27 cellular contexts compared by ENCODE assay signal in the genomic region with DNA sequence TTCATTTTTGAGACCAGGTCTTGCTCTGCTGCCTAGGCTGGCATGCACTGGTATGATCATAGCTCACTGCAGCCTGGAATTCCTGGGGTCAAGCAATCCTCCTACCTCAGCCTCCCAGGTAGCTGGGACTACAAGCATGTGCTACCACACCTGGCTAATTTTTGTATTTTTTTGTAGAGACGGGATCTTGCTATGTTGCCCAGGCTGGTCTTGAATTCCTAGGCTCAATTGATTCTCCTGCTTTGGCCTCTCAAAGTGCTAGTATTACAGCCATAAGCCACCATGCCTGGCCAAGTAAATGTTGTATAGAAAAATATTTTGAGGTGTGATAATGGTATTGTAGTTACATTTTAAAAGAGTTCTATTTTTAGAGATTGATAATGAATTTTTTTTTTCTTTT. TPM values are rescaled to one million over a fixed set of nuclear protein-coding genes. Genes with fewer than 3 reads are reported as not detected.
DNase-seq lines count a peak whose midpoint lies in the region; ATAC-seq, FAIRE-seq and TF ChIP-seq lines count a peak whose summit lies in the region.
"Had no signal": no experiment of that assay in that cellular context is flagged by ENCODE, and none has a peak within 500 bp of the region (broad histone marks: within the 10 kb centered on the region; RNA-seq: fewer than 3 reads in every experiment).

No MANE protein-coding gene starts in this region.

- CTCF ChIA-PET in CD8-positive, alpha-beta memory T cell (lab: Charles Lee), result interaction anchor here (1.7 to 2.0 kb wide), 2 partner anchors 9 to 30 kb away, joined by 7 read pairs; no protein-coding TSS in a partner anchor

- no peak for DNase-seq in CD8-positive, alpha-beta memory T cell
- DNase-seq in memory B cell (ENCODE audit: low spot score in 2 of 2) (no peak), RCC 7860 (ENCODE audit: low spot score) (no peak), COLO668 (lab: John Stamatoyannopoulos, UW; ENCODE audit: unreplicated experiment) (no peak)
- no peak for DNase-seq in activated CD4-positive, alpha-beta T cell treated with anti-CD3 and anti-CD28 coated beads, Interleukin-2, amount 10 ng/mL, durations not matched to agents 24 days and 14 days
- DNase-seq: C1 segment of cervical spinal cord, COR-L47, IMR-90, MM.1S, NCI-H1048, NCI-H1417, NCI-H187, NCI-H2081 treated with DMSO at 0.1 percent for 48 hours, NCI-H2171, NCI-H226, NCI-H510A, NCI-H69, SHP77 had no signal

- H3K9me3 Mint-ChIP-seq in CD8-positive, alpha-beta memory T cell, result no peaks in the 10 kb centered on the region
- H3K9me3 Mint-ChIP-seq in activated T-helper 17 cell treated with anti-CD3 and anti-CD28 coated beads, Interleukin-2, amount 50 U/mL, for 72 hours, result no peaks in the 10 kb centered on the region
- no peaks in the 10 kb centered on the region for H3K9me3 Mint-ChIP-seq in memory B cell
- H3K9me3 Mint-ChIP-seq in activated CD4-positive, alpha-beta T cell treated with anti-CD3 and anti-CD28 coated beads, Interleukin-2, amount 10 ng/mL, durations not matched to agents 24 days and 14 days, result no peaks in the 10 kb centered on the region

- FAIRE-seq in RCC 7860 (lab: Jason Lieb, UNC), result no peak
- FAIRE-seq: G401.6, H54 had no signal

- no peak overlapping the region for H3K4me3 ChIP-seq in CD8-positive, alpha-beta memory T cell (ENCODE audit: low read length)
- no peak overlapping the region for H3K4me3 ChIP-seq in neutrophil (ENCODE audit: low read depth in 1 of 2, low read length in 1 of 2)

- no peaks in the 10 kb centered on the region for H3K27me3 Mint-ChIP-seq in CD8-positive, alpha-beta memory T cell
- H3K27me3 Mint-ChIP-seq in activated T-helper 17 cell treated with anti-CD3 and anti-CD28 coated beads, Interleukin-2, amount 50 U/mL, for 72 hours, result no peaks in the 10 kb centered on the region
- no peaks in the 10 kb centered on the region for H3K27me3 Mint-ChIP-seq in memory B cell
- no peaks in the 10 kb centered on the region for H3K27me3 Mint-ChIP-seq in activated CD4-positive, alpha-beta T cell treated with anti-CD3 and anti-CD28 coated beads, Interleukin-2, amount 10 ng/mL, durations not matched to agents 24 days and 14 days

- H3K36me3 ChIP-seq in CD8-positive, alpha-beta memory T cell (ENCODE audit: insufficient read depth, low read length), result peaks cover 38% of the 10 kb centered on the region
- H3K36me3 ChIP-seq in neutrophil, result peaks cover 90% of the 10 kb centered on the region

- H3K9me3 ChIP-seq in CD8-positive, alpha-beta memory T cell (ENCODE audit: low read length), result no peaks in the 10 kb centered on the region
- no peaks in the 10 kb centered on the region for H3K9me3 ChIP-seq in neutrophil

- peaks cover 10 to 75% (median 21%) of the 10 kb centered on the region in 3 donors for H3K36me3 Mint-ChIP-seq in CD8-positive, alpha-beta memory T cell
- H3K36me3 Mint-ChIP-seq in activated T-helper 17 cell treated with anti-CD3 and anti-CD28 coated beads, Interleukin-2, amount 50 U/mL, for 72 hours (ENCODE audit: low read depth), result peaks cover 72% of the 10 kb centered on the region
- peaks cover 25% of the 10 kb centered on the region for H3K36me3 Mint-ChIP-seq in memory B cell
- peaks cover 53% of the 10 kb centered on the region for H3K36me3 Mint-ChIP-seq in activated CD4-positive, alpha-beta T cell treated with anti-CD3 and anti-CD28 coated beads, Interleukin-2, amount 10 ng/mL, durations not matched to agents 24 days and 14 days (ENCODE audit: low read depth)

- peaks cover 65% of the 10 kb centered on the region for H3K4me1 ChIP-seq in CD8-positive, alpha-beta memory T cell (ENCODE audit: insufficient read depth, low read length)
- H3K4me1 ChIP-seq in neutrophil (ENCODE audit: control insufficient read depth in 1 of 2, insufficient read depth in 1 of 2, low read depth in 1 of 2, low read length in 1 of 2), result peaks cover 20 to 31% of the 10 kb centered on the region in 2 experiments

- H3K27ac ChIP-seq in CD8-positive, alpha-beta memory T cell (ENCODE audit: low read depth, low read length), result no peak overlapping the region
- H3K27ac ChIP-seq in neutrophil, result peak overlapping the region; percentile 33
- H3K27ac ChIP-seq: KMS-11, RWPE1 had no signal

- peaks cover 64 to 86% (median 77%) of the 10 kb centered on the region in 3 donors for H3K4me1 Mint-ChIP-seq in CD8-positive, alpha-beta memory T cell
- H3K4me1 Mint-ChIP-seq in activated T-helper 17 cell treated with anti-CD3 and anti-CD28 coated beads, Interleukin-2, amount 50 U/mL, for 72 hours, result peaks cover 17% of the 10 kb centered on the region
- H3K4me1 Mint-ChIP-seq in memory B cell, result peaks cover 22% of the 10 kb centered on the region
- peaks cover 20% of the 10 kb centered on the region for H3K4me1 Mint-ChIP-seq in activated CD4-positive, alpha-beta T cell treated with anti-CD3 and anti-CD28 coated beads, Interleukin-2, amount 10 ng/mL, durations not matched to agents 24 days and 14 days

- peak overlapping the region in 3 of 7 donors; percentile 23 to 78 (median 44) for H3K4me3 Mint-ChIP-seq in CD8-positive, alpha-beta memory T cell
- no peak overlapping the region for H3K4me3 Mint-ChIP-seq in activated T-helper 17 cell treated with anti-CD3 and anti-CD28 coated beads, Interleukin-2, amount 50 U/mL, for 72 hours
- H3K4me3 Mint-ChIP-seq in memory B cell, result no peak overlapping the region
- H3K4me3 Mint-ChIP-seq in activated CD4-positive, alpha-beta T cell treated with anti-CD3 and anti-CD28 coated beads, Interleukin-2, amount 10 ng/mL, durations not matched to agents 24 days and 14 days, result no peak overlapping the region

- ATAC-seq in activated T-helper 17 cell treated with anti-CD3 and anti-CD28 coated beads, Interleukin-2, amount 50 U/mL, for 72 hours (replicated peaks), result no peak
- ATAC-seq in memory B cell (ENCODE audit: low read depth), result no peak
- no peak for ATAC-seq in HG02623 (IDR thresholded peaks at IDR 0.05; ENCODE audit: unreplicated experiment)

- TF ChIP-seq CTCF in neutrophil (IDR thresholded peaks at IDR 0.05), result no peak

- intact Hi-C loops in activated CD4-positive, alpha-beta T cell treated with anti-CD3 and anti-CD28 coated beads, Interleukin-2, amount 10 ng/mL, durations not matched to agents 24 days and 14 days (cut with micrococcal nuclease), result no loop called here

- H3K27me3 ChIP-seq in CD8-positive, alpha-beta memory T cell (ENCODE audit: insufficient read depth, low read length, poor library complexity, severe bottlenecking), result no peaks in the 10 kb centered on the region
- no peaks in the 10 kb centered on the region for H3K27me3 ChIP-seq in neutrophil

- POLR2A ChIA-PET in CD8-positive, alpha-beta memory T cell (lab: Charles Lee), result no interaction called here

- H3K27ac Mint-ChIP-seq in CD8-positive, alpha-beta memory T cell, result peak overlapping the region in 6 of 8 donors; percentile 24 to 95 (median 74)
- H3K27ac Mint-ChIP-seq in activated T-helper 17 cell treated with anti-CD3 and anti-CD28 coated beads, Interleukin-2, amount 50 U/mL, for 72 hours, result peak overlapping the region; percentile 46
- H3K27ac Mint-ChIP-seq in memory B cell, result peak overlapping the region; percentile 58
- H3K27ac Mint-ChIP-seq in activated CD4-positive, alpha-beta T cell treated with anti-CD3 and anti-CD28 coated beads, Interleukin-2, amount 10 ng/mL, durations not matched to agents 24 days and 14 days, result no peak overlapping the region

RNA-seq across cellular contexts. Expression of gene BIN2, which starts 12.6 kb away (rescaled TPM):
- 10 to 100 TPM; 55.9 to 57.3 TPM for total RNA-seq in CD8-positive, alpha-beta memory T cell
- 366 TPM for polyA plus RNA-seq in CD8-positive, alpha-beta memory T cell
- 10 to 100 TPM; 45.8 to 78.8 TPM for total RNA-seq in activated T-helper 17 cell treated with anti-CD3 and anti-CD28 coated beads, Interleukin-2, amount 50 U/mL, for 72 hours
- 31.7 and 33.2 TPM in 2 replicates for total RNA-seq in activated CD4-positive, alpha-beta T cell treated with anti-CD3 and anti-CD28 coated beads, Interleukin-2, amount 10 ng/mL, durations not matched to agents 24 days and 14 days
- total RNA-seq: A673, IMR-90, SK-MEL-5 had no signal
- polyA plus RNA-seq: IMR-90 had no signal

RNA-seq across cellular contexts. Expression of gene CELA1, which starts 35.1 kb away (rescaled TPM):
- total RNA-seq in CD8-positive, alpha-beta memory T cell, result not detected
- 0.71 TPM for polyA plus RNA-seq in CD8-positive, alpha-beta memory T cell
- total RNA-seq in activated T-helper 17 cell treated with anti-CD3 and anti-CD28 coated beads, Interleukin-2, amount 50 U/mL, for 72 hours, result not detected
- total RNA-seq in activated CD4-positive, alpha-beta T cell treated with anti-CD3 and anti-CD28 coated beads, Interleukin-2, amount 10 ng/mL, durations not matched to agents 24 days and 14 days, result not detected in 2 replicates
- total RNA-seq: A673, IMR-90, SK-MEL-5 had no signal
- polyA plus RNA-seq: IMR-90 had no signal

RNA-seq across cellular contexts. Expression of gene SMAGP, which starts 41.2 kb away (rescaled TPM):
- under 1 TPM; 0.72 to 0.84 TPM for total RNA-seq in CD8-positive, alpha-beta memory T cell
- polyA plus RNA-seq in CD8-positive, alpha-beta memory T cell, result 28.9 TPM
- under 1 TPM; 0.13 to 0.50 TPM for total RNA-seq in activated T-helper 17 cell treated with anti-CD3 and anti-CD28 coated beads, Interleukin-2, amount 50 U/mL, for 72 hours
- 0.24 and 0.26 TPM in 2 replicates for total RNA-seq in activated CD4-positive, alpha-beta T cell treated with anti-CD3 and anti-CD28 coated beads, Interleukin-2, amount 10 ng/mL, durations not matched to agents 24 days and 14 days
